Comparison of ENCODE assay signal across 1 cellular context in the genomic region with DNA sequence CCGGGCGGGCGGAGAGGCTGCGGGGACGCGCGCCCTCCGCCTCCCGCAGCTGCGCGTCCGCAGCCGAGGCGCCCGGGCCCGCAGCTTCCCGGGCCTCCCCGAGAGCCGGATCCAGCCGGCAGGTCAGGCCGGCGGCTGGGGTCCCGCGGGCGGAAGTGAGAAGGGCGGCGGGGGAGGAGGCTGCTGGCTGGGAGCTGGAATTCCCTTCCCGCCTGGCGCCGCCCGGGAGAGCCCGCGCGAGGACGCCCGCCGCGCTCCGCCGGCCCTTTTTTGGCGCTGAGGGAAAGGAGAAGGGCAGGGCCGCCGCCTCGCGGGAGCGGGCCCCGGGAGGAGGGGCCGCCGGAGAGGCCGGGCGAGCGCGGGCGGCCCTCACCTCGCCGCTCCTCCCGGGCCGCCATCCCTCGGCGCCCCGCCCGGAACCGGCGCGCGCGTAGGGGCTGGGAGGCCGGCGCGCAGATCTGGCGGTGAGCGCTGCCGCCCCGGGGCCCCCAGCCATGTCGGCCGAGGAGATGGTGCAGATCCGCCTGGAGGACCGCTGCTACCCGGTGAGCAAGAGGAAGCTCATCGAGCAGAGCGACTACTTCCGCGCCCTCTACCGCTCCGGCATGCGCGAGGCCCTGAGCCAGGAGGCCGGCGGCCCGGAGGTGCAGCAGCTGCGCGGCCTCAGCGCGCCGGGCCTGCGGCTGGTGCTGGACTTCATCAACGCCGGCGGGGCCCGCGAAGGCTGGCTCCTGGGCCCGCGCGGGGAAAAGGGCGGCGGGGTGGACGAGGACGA.
TF ChIP-seq lines count a peak whose summit lies in the region.

A gene with protein sequence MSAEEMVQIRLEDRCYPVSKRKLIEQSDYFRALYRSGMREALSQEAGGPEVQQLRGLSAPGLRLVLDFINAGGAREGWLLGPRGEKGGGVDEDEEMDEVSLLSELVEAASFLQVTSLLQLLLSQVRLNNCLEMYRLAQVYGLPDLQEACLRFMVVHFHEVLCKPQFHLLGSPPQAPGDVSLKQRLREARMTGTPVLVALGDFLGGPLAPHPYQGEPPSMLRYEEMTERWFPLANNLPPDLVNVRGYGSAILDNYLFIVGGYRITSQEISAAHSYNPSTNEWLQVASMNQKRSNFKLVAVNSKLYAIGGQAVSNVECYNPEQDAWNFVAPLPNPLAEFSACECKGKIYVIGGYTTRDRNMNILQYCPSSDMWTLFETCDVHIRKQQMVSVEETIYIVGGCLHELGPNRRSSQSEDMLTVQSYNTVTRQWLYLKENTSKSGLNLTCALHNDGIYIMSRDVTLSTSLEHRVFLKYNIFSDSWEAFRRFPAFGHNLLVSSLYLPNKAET (plus strand): TSS at position 397 of the 775 bp plus-strand sequence. CDS start 98 bp downstream, at position 495.
A gene (minus strand): TSS at position 400 of the 775 bp plus-strand sequence. CDS start 8,960 bp downstream, outside the sequence.

TF ChIP-seq in K562, 482 proteins besides CTCF, POLR2A, EP300 and RAD21 (continued from another document and continues in another):
- TF ChIP-seq, protein P1, sequence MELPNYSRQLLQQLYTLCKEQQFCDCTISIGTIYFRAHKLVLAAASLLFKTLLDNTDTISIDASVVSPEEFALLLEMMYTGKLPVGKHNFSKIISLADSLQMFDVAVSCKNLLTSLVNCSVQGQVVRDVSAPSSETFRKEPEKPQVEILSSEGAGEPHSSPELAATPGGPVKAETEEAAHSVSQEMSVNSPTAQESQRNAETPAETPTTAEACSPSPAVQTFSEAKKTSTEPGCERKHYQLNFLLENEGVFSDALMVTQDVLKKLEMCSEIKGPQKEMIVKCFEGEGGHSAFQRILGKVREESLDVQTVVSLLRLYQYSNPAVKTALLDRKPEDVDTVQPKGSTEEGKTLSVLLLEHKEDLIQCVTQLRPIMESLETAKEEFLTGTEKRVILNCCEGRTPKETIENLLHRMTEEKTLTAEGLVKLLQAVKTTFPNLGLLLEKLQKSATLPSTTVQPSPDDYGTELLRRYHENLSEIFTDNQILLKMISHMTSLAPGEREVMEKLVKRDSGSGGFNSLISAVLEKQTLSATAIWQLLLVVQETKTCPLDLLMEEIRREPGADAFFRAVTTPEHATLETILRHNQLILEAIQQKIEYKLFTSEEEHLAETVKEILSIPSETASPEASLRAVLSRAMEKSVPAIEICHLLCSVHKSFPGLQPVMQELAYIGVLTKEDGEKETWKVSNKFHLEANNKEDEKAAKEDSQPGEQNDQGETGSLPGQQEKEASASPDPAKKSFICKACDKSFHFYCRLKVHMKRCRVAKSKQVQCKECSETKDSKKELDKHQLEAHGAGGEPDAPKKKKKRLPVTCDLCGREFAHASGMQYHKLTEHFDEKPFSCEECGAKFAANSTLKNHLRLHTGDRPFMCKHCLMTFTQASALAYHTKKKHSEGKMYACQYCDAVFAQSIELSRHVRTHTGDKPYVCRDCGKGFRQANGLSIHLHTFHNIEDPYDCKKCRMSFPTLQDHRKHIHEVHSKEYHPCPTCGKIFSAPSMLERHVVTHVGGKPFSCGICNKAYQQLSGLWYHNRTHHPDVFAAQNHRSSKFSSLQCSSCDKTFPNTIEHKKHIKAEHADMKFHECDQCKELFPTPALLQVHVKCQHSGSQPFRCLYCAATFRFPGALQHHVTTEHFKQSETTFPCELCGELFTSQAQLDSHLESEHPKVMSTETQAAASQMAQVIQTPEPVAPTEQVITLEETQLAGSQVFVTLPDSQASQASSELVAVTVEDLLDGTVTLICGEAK (IDR thresholded peaks at IDR 0.05), result 0 out of 2 replicates have a peak, but pooled peaks have one; percentile 48
- TF ChIP-seq, protein P1 (CRISPR knock-in tag; IDR thresholded peaks at IDR 0.05), result no peak
- TF ChIP-seq, protein P2, sequence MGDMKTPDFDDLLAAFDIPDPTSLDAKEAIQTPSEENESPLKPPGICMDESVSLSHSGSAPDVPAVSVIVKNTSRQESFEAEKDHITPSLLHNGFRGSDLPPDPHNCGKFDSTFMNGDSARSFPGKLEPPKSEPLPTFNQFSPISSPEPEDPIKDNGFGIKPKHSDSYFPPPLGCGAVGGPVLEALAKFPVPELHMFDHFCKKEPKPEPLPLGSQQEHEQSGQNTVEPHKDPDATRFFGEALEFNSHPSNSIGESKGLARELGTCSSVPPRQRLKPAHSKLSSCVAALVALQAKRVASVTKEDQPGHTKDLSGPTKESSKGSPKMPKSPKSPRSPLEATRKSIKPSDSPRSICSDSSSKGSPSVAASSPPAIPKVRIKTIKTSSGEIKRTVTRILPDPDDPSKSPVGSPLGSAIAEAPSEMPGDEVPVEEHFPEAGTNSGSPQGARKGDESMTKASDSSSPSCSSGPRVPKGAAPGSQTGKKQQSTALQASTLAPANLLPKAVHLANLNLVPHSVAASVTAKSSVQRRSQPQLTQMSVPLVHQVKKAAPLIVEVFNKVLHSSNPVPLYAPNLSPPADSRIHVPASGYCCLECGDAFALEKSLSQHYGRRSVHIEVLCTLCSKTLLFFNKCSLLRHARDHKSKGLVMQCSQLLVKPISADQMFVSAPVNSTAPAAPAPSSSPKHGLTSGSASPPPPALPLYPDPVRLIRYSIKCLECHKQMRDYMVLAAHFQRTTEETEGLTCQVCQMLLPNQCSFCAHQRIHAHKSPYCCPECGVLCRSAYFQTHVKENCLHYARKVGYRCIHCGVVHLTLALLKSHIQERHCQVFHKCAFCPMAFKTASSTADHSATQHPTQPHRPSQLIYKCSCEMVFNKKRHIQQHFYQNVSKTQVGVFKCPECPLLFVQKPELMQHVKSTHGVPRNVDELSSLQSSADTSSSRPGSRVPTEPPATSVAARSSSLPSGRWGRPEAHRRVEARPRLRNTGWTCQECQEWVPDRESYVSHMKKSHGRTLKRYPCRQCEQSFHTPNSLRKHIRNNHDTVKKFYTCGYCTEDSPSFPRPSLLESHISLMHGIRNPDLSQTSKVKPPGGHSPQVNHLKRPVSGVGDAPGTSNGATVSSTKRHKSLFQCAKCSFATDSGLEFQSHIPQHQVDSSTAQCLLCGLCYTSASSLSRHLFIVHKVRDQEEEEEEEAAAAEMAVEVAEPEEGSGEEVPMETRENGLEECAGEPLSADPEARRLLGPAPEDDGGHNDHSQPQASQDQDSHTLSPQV (IDR thresholded peaks at IDR 0.05), result peak; percentile 70
- TF ChIP-seq NR2C2 (CRISPR knock-in tag; IDR thresholded peaks at IDR 0.05) (0 out of 2 replicates have a peak, but pooled peaks have one; percentile 58), NR2C2 (tag; IDR thresholded peaks at IDR 0.05) (peak; percentile 64), RBM39 (optimal IDR thresholded peaks at IDR 0.05; ENCODE audit: low read depth, low read length) (no peak), ZNF586 (CRISPR knock-in tag; conservative IDR thresholded peaks at IDR 0.05) (no peak), CTBP1 (IDR thresholded peaks at IDR 0.05; ENCODE audit: borderline replicate concordance) (peak; percentile 81), PML (IDR thresholded peaks at IDR 0.05; ENCODE audit: low read length) (0 out of 2 replicates have a peak, but pooled peaks have one; percentile 4), CCNT2 (IDR thresholded peaks at IDR 0.05; ENCODE audit: borderline replicate concordance, extremely low read depth, insufficient read length, low read depth, low read length) (peak; percentile 77), COPS2 (conservative IDR thresholded peaks at IDR 0.05) (no peak), LARP7 (IDR thresholded peaks at IDR 0.05) (no peak), TGIF2 (CRISPR knock-in tag; IDR thresholded peaks at IDR 0.05) (0 out of 2 replicates have a peak, but pooled peaks have one; percentile 17), NR3C1 (CRISPR knock-in tag; IDR thresholded peaks at IDR 0.05) (0 out of 2 replicates have a peak, but pooled peaks have one; percentile 32)
- TF ChIP-seq, protein P3, sequence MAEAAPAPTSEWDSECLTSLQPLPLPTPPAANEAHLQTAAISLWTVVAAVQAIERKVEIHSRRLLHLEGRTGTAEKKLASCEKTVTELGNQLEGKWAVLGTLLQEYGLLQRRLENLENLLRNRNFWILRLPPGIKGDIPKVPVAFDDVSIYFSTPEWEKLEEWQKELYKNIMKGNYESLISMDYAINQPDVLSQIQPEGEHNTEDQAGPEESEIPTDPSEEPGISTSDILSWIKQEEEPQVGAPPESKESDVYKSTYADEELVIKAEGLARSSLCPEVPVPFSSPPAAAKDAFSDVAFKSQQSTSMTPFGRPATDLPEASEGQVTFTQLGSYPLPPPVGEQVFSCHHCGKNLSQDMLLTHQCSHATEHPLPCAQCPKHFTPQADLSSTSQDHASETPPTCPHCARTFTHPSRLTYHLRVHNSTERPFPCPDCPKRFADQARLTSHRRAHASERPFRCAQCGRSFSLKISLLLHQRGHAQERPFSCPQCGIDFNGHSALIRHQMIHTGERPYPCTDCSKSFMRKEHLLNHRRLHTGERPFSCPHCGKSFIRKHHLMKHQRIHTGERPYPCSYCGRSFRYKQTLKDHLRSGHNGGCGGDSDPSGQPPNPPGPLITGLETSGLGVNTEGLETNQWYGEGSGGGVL (CRISPR knock-in tag; IDR thresholded peaks at IDR 0.05), result no peak
- TF ChIP-seq, protein P4, sequence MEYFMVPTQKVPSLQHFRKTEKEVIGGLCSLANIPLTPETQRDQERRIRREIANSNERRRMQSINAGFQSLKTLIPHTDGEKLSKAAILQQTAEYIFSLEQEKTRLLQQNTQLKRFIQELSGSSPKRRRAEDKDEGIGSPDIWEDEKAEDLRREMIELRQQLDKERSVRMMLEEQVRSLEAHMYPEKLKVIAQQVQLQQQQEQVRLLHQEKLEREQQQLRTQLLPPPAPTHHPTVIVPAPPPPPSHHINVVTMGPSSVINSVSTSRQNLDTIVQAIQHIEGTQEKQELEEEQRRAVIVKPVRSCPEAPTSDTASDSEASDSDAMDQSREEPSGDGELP (CRISPR knock-in tag; IDR thresholded peaks at IDR 0.05; ENCODE audit: borderline replicate concordance), result peak; percentile 57
- TF ChIP-seq, protein P5, sequence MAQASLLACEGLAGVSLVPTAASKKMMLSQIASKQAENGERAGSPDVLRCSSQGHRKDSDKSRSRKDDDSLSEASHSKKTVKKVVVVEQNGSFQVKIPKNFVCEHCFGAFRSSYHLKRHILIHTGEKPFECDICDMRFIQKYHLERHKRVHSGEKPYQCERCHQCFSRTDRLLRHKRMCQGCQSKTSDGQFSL (CRISPR knock-in tag; IDR thresholded peaks at IDR 0.05), result 0 out of 2 replicates have a peak, but pooled peaks have one; percentile 13
- TF ChIP-seq, protein P5 (tag; IDR thresholded peaks at IDR 0.05), result no peak
- TF ChIP-seq, protein P6, sequence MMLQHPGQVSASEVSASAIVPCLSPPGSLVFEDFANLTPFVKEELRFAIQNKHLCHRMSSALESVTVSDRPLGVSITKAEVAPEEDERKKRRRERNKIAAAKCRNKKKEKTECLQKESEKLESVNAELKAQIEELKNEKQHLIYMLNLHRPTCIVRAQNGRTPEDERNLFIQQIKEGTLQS (IDR thresholded peaks at IDR 0.05), result no peak
- TF ChIP-seq, protein P6 (CRISPR knock-in tag; conservative IDR thresholded peaks at IDR 0.05), result no peak
- TF ChIP-seq, protein P7, sequence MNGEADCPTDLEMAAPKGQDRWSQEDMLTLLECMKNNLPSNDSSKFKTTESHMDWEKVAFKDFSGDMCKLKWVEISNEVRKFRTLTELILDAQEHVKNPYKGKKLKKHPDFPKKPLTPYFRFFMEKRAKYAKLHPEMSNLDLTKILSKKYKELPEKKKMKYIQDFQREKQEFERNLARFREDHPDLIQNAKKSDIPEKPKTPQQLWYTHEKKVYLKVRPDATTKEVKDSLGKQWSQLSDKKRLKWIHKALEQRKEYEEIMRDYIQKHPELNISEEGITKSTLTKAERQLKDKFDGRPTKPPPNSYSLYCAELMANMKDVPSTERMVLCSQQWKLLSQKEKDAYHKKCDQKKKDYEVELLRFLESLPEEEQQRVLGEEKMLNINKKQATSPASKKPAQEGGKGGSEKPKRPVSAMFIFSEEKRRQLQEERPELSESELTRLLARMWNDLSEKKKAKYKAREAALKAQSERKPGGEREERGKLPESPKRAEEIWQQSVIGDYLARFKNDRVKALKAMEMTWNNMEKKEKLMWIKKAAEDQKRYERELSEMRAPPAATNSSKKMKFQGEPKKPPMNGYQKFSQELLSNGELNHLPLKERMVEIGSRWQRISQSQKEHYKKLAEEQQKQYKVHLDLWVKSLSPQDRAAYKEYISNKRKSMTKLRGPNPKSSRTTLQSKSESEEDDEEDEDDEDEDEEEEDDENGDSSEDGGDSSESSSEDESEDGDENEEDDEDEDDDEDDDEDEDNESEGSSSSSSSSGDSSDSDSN (IDR thresholded peaks at IDR 0.05; ENCODE audit: borderline replicate concordance in 1 of 2, low read depth in 2 of 2, low read length in 2 of 2), result peak; percentile 71 to 94; a peak in 3 of 4 replicates
